In the genomic region with DNA sequence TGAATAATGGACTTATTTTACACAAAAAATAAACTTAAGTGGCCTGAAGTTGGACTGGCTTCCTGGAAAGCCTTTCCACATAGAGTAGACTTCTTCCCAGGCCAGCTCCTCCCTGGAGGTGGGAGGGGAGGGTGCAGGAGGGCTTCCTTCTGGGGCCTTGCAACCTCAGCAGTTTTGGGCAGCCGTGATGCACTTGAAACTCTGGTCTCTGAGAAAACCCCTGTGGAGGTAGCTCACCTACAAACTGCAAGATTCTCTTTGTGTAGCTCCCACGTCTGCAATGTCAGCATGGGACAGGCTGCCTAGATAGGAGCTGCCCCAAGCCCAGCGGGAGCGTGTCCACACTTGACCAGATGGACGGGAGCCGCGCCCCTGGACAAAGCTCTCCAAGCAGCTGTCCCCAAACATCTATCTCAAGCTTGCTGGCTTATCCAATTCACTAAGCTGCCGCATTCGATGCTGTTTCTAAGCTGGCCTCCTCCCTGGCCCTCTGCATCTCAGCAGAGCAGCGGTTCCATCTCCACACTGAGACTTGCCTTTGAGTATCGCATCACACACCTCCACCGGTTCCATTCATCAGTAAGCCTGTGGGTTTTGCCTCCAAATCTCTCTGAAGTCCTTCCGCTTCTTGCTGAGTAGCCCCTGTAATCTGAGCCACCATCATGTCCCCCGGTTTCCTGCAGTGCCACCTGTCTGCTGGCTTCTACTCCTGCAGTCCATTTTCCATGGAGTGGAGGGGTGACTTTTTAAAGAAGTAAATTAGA, we compare ENCODE assay signal across 8 cellular contexts. TPM values are rescaled to one million over a fixed set of nuclear protein-coding genes. Genes with fewer than 3 reads are reported as not detected.
DNase-seq lines count a peak whose midpoint lies in the region; ATAC-seq and TF ChIP-seq lines count a peak whose summit lies in the region.

No MANE protein-coding gene starts in this region.

- peak overlapping the region; percentile 45 to 73 for H3K9ac ChIP-seq in duodenal mucosa (ENCODE audit: low read depth in 1 of 2, low read length in 2 of 2)
- H3K9ac ChIP-seq in muscle layer of colon (ENCODE audit: low read length) = no peak overlapping the region

- H3K27ac Mint-ChIP-seq in CD4-positive, alpha-beta memory T cell = peak overlapping the region; percentile 71 to 95 (median 92)

- peaks cover 43 to 64% (median 51%) of the 10 kb centered on the region in 4 donors for H3K4me1 Mint-ChIP-seq in CD4-positive, alpha-beta memory T cell

- H3K36me3 Mint-ChIP-seq in CD4-positive, alpha-beta memory T cell = peaks cover 0 to 6% of the 10 kb centered on the region in 2 donors

- POLR2A ChIA-PET in CD4-positive, alpha-beta memory T cell (lab: Charles Lee; ENCODE audit: partially characterized antibody) = interaction anchor here (0.8 to 2.7 kb wide), 10 partner anchors 9 to 52 kb away, joined by 3 to 46 read pairs (median 4); no protein-coding TSS in a partner anchor

- peak overlapping the region; percentile 45 to 61 for H3K4me3 ChIP-seq in CD4-positive, alpha-beta memory T cell (ENCODE audit: low read length in 2 of 2)
- peak overlapping the region; percentile 6 for H3K4me3 ChIP-seq in RWPE2 (ENCODE audit: severe bottlenecking)
- peak overlapping the region; percentile 6 to 48 for H3K4me3 ChIP-seq in duodenal mucosa (ENCODE audit: low read depth in 1 of 2, low read length in 2 of 2)
- H3K4me3 ChIP-seq in muscle layer of colon (ENCODE audit: low read depth in 1 of 2, low read length in 2 of 2) = peak overlapping the region in 1 of 2 donors; percentile 29

- no peaks in the 10 kb centered on the region for H3K9me3 ChIP-seq in CD4-positive, alpha-beta memory T cell (ENCODE audit: control insufficient read depth in 1 of 2, low read length in 2 of 2)
- H3K9me3 ChIP-seq in RWPE2 (ENCODE audit: severe bottlenecking) = no peaks in the 10 kb centered on the region
- no peaks in the 10 kb centered on the region for H3K9me3 ChIP-seq in duodenal mucosa (ENCODE audit: control insufficient read depth in 1 of 2, low read length in 2 of 2)
- no peaks in the 10 kb centered on the region for H3K9me3 ChIP-seq in muscle layer of colon (ENCODE audit: low read length)

- no peaks in the 10 kb centered on the region for H3K36me3 ChIP-seq in CD4-positive, alpha-beta memory T cell (ENCODE audit: insufficient read depth, low read length)
- no peaks in the 10 kb centered on the region for H3K36me3 ChIP-seq in RWPE2 (ENCODE audit: low read depth)
- no peaks in the 10 kb centered on the region for H3K36me3 ChIP-seq in duodenal mucosa (ENCODE audit: control insufficient read depth in 1 of 2, insufficient read depth in 2 of 2, low read length in 2 of 2)
- no peaks in the 10 kb centered on the region for H3K36me3 ChIP-seq in muscle layer of colon (ENCODE audit: insufficient read depth, low read length)

- peaks cover 64% of the 10 kb centered on the region for H3K4me1 ChIP-seq in CD4-positive, alpha-beta memory T cell (ENCODE audit: insufficient read depth, low read length)
- H3K4me1 ChIP-seq in RWPE2 (ENCODE audit: insufficient read depth, poor library complexity, severe bottlenecking) (peaks cover 12% of the 10 kb centered on the region), duodenal mucosa (ENCODE audit: control insufficient read depth in 1 of 2, insufficient read depth in 2 of 2, low read length in 2 of 2) (peaks cover 45 to 59% of the 10 kb centered on the region in 2 donors), muscle layer of colon (ENCODE audit: insufficient read depth, low read length) (peaks cover 40% of the 10 kb centered on the region)

- peak overlapping the region; percentile 59 to 92 (median 76) for H3K4me3 Mint-ChIP-seq in CD4-positive, alpha-beta memory T cell

- peak in 4 of 5 donors; percentile 29 to 40 (median 35) for DNase-seq in CD4-positive, alpha-beta memory T cell
- DNase-seq in HS-27A (ENCODE audit: low read depth) = peak; percentile 46
- DNase-seq in RWPE2 (ENCODE audit: low spot score) = no peak
- no peak for DNase-seq in NK-92 (lab: John Stamatoyannopoulos, UW; ENCODE audit: unreplicated experiment)

- CTCF ChIA-PET in CD4-positive, alpha-beta memory T cell (lab: Charles Lee; ENCODE audit: partially characterized antibody) = interaction anchor here (0.7 to 16.7 kb wide), 15 partner anchors 10 to 1056 kb away, joined by 3 to 258 read pairs (median 7); a partner anchor contains a TSS

- H3K27ac ChIP-seq in CD4-positive, alpha-beta memory T cell (ENCODE audit: low read depth, low read length) = peak overlapping the region; percentile 48
- peak overlapping the region; percentile 73 for H3K27ac ChIP-seq in RWPE2 (ENCODE audit: poor library complexity, severe bottlenecking)
- H3K27ac ChIP-seq in duodenal mucosa (ENCODE audit: low read depth, low read length) = peak overlapping the region; percentile 18
- peak overlapping the region; percentile 60 for H3K27ac ChIP-seq in muscle layer of colon (ENCODE audit: low read depth, low read length)

- TF ChIP-seq CTCF in RWPE2 (IDR thresholded peaks at IDR 0.05; ENCODE audit: poor library complexity, severe bottlenecking) = peak; percentile 43

- intact Hi-C loops in CD4-positive, alpha-beta memory T cell (cut with micrococcal nuclease) = loop anchor here (5.0 to 10.0 kb wide), 2 partner anchors 400 to 933 kb away; a partner anchor contains a TSS

- no peaks in the 10 kb centered on the region for H3K9me3 Mint-ChIP-seq in CD4-positive, alpha-beta memory T cell

- H3K27me3 ChIP-seq in CD4-positive, alpha-beta memory T cell (ENCODE audit: insufficient read depth, low read length) = no peaks in the 10 kb centered on the region
- no peaks in the 10 kb centered on the region for H3K27me3 ChIP-seq in RWPE2 (ENCODE audit: insufficient read depth, poor library complexity, severe bottlenecking)
- H3K27me3 ChIP-seq in duodenal mucosa (ENCODE audit: control insufficient read depth in 1 of 2, insufficient read depth in 2 of 2, low read length in 2 of 2) = no peaks in the 10 kb centered on the region
- H3K27me3 ChIP-seq in muscle layer of colon (ENCODE audit: control insufficient read depth in 1 of 2, insufficient read depth in 2 of 2, low read length in 2 of 2) = no peaks in the 10 kb centered on the region

- ATAC-seq in RWPE2 (ENCODE audit: low read depth) (no peak), GM18519 (IDR thresholded peaks at IDR 0.05; ENCODE audit: low FRiP score, unreplicated experiment) (no peak), HG03342 (IDR thresholded peaks at IDR 0.05; ENCODE audit: unreplicated experiment) (no peak)

- no peaks in the 10 kb centered on the region for H3K27me3 Mint-ChIP-seq in CD4-positive, alpha-beta memory T cell

RNA-seq across cellular contexts. Expression of a gene that starts 1.6 kb away (rescaled TPM):
- 10 to 100 TPM; 74.3 to 83.9 TPM for total RNA-seq in CD4-positive, alpha-beta memory T cell
- polyA plus RNA-seq in CD4-positive, alpha-beta memory T cell = 10 to 100 TPM; 13.3 to 28.7 TPM

Comparison
In these comparisons a context has a peak if more than half of its experiments do, and no peak if none do; other contexts are left out.
1. DNase-seq: peak in CD4-positive, alpha-beta memory T cell (4 of 5) and HS-27A (single experiment); none in RWPE2 (single experiment) and NK-92 (single experiment).
2. H3K27ac ChIP-seq: peak in every context shown above with its lines; median percentile 73 in RWPE2; 60 in muscle layer of colon; 48 in CD4-positive, alpha-beta memory T cell; 18 in duodenal mucosa.